17 cellular contexts compared by ENCODE assay signal in genomic region chr18:44798433-44799048, GRCh38.
DNase-seq lines count a peak whose midpoint lies in the region; ATAC-seq and TF ChIP-seq lines count a peak whose summit lies in the region.
"Had no signal": no experiment of that assay in that cellular context is flagged by ENCODE, and none has a peak within 500 bp of the region (broad histone marks: within the 10 kb centered on the region; RNA-seq: fewer than 3 reads in every experiment).

No MANE protein-coding gene starts in this region.

- TF ChIP-seq CTCF in body of pancreas (IDR thresholded peaks at IDR 0.05) (no peak), psoas muscle (IDR thresholded peaks at IDR 0.05) (no peak)

- H3K27ac ChIP-seq in body of pancreas (peak overlapping the region; percentile 79 to 87 (median 80)), psoas muscle (peak overlapping the region; percentile 64)
- H3K27ac ChIP-seq: A549 had no signal

- H3K4me3 ChIP-seq in body of pancreas (no peak overlapping the region), psoas muscle (no peak overlapping the region)
- H3K4me3 ChIP-seq: A549, esophagus muscularis mucosa had no signal

- 9 to 10% methylated on average over 3 of the region's 3 CpGs for WGBS in body of pancreas, 2 donors
- WGBS in psoas muscle, 3 donors = 48 to 58% (median 51%) methylated on average over 3 of the region's 3 CpGs

- no peaks in the 10 kb centered on the region for H3K9me3 ChIP-seq in body of pancreas
- no peaks in the 10 kb centered on the region for H3K9me3 ChIP-seq in psoas muscle
- H3K9me3 ChIP-seq: A549, esophagus muscularis mucosa had no signal

- H3K4me1 ChIP-seq in body of pancreas (peaks cover 82% of the 10 kb centered on the region), psoas muscle (peaks cover 54% of the 10 kb centered on the region)
- H3K4me1 ChIP-seq: A549 had no signal

- peaks cover 11% of the 10 kb centered on the region for H3K36me3 Mint-ChIP-seq in activated CD4-positive, alpha-beta T cell treated with anti-CD3 and anti-CD28 coated beads for 36 hours (ENCODE audit: low read depth)
- peaks cover 6% of the 10 kb centered on the region for H3K36me3 Mint-ChIP-seq in activated CD4-positive, alpha-beta T cell treated with anti-CD3 and anti-CD28 coated beads, Interleukin-2, amount 10 ng/mL, durations not matched to agents 7 days and 5 days (ENCODE audit: low read depth)
- H3K36me3 Mint-ChIP-seq in IgD-negative memory B cell = peaks cover 12% of the 10 kb centered on the region

- peaks cover 53% of the 10 kb centered on the region for H3K4me1 Mint-ChIP-seq in activated CD4-positive, alpha-beta T cell treated with anti-CD3 and anti-CD28 coated beads for 36 hours
- H3K4me1 Mint-ChIP-seq in activated CD4-positive, alpha-beta T cell treated with anti-CD3 and anti-CD28 coated beads, Interleukin-2, amount 10 ng/mL, durations not matched to agents 7 days and 5 days = peaks cover 24% of the 10 kb centered on the region
- H3K4me1 Mint-ChIP-seq in IgD-negative memory B cell = peaks cover 61 to 86% (median 77%) of the 10 kb centered on the region in 3 donors

- H3K27me3 ChIP-seq in body of pancreas = no peaks in the 10 kb centered on the region
- no peaks in the 10 kb centered on the region for H3K27me3 ChIP-seq in psoas muscle (ENCODE audit: insufficient read depth in 3 of 3, low read length in 2 of 3)
- H3K27me3 ChIP-seq: esophagus muscularis mucosa had no signal

- H3K36me3 ChIP-seq in body of pancreas (replicated peaks in 1 of 2; ENCODE audit: insufficient read depth in 1 of 2, low read depth in 2 of 2) = no peaks in the 10 kb centered on the region
- H3K36me3 ChIP-seq in psoas muscle (ENCODE audit: insufficient read depth in 1 of 2, low read depth in 1 of 2) = no peaks in the 10 kb centered on the region

- peaks cover 8% of the 10 kb centered on the region for H3K27me3 Mint-ChIP-seq in activated CD4-positive, alpha-beta T cell treated with anti-CD3 and anti-CD28 coated beads for 36 hours
- H3K27me3 Mint-ChIP-seq in activated CD4-positive, alpha-beta T cell treated with anti-CD3 and anti-CD28 coated beads, Interleukin-2, amount 10 ng/mL, durations not matched to agents 7 days and 5 days = peaks cover 6% of the 10 kb centered on the region
- H3K27me3 Mint-ChIP-seq in IgD-negative memory B cell = no peaks in the 10 kb centered on the region

- peak; percentile 39 for ATAC-seq in activated CD4-positive, alpha-beta T cell treated with anti-CD3 and anti-CD28 coated beads for 36 hours
- ATAC-seq in body of pancreas = peak; percentile 78
- ATAC-seq in psoas muscle = no peak
- ATAC-seq in HG03108 (IDR thresholded peaks at IDR 0.05; ENCODE audit: unreplicated experiment) = no peak
- ATAC-seq in HG03521 (IDR thresholded peaks at IDR 0.05; ENCODE audit: unreplicated experiment) = no peak
- ATAC-seq: A549 had no signal

- peak overlapping the region; percentile 61 for H3K27ac Mint-ChIP-seq in activated CD4-positive, alpha-beta T cell treated with anti-CD3 and anti-CD28 coated beads for 36 hours
- H3K27ac Mint-ChIP-seq in activated CD4-positive, alpha-beta T cell treated with anti-CD3 and anti-CD28 coated beads, Interleukin-2, amount 10 ng/mL, durations not matched to agents 7 days and 5 days = no peak overlapping the region
- H3K27ac Mint-ChIP-seq in IgD-negative memory B cell = peak overlapping the region; percentile 91 to 95 (median 94)

- DNase-seq in activated CD4-positive, alpha-beta T cell treated with anti-CD3 and anti-CD28 coated beads for 36 hours = peak; percentile 24
- no peak for DNase-seq in activated CD4-positive, alpha-beta T cell treated with anti-CD3 and anti-CD28 coated beads, Interleukin-2, amount 10 ng/mL, durations not matched to agents 7 days and 5 days
- DNase-seq in body of pancreas (peak; percentile 57 to 83 (median 72)), psoas muscle (no peak), GM19238 (ENCODE audit: insufficient read length, low spot score) (no peak)
- DNase-seq: activated CD4-positive, alpha-beta T cell treated with anti-CD3 and anti-CD28 coated beads, Interleukin-2, amount 50 U/mL, for 1 hour; activated effector memory CD4-positive, alpha-beta T cell treated with Interleukin-2 at 50 U/mL for 16 hours; GDM1; head of caudate nucleus; NCI-H2081; NCI-H526 treated with DMSO at 0.1 percent for 48 hours; RPMI8226 had no signal

- POLR2A ChIA-PET in activated CD4-positive, alpha-beta T cell treated with anti-CD3 and anti-CD28 coated beads for 36 hours (lab: Charles Lee) = interaction anchor here (0.6 to 1.1 kb wide), 3 partner anchors 39 to 74 kb away, joined by 3 to 9 read pairs (median 3); no protein-coding TSS in a partner anchor
- POLR2A ChIA-PET in activated CD4-positive, alpha-beta T cell treated with anti-CD3 and anti-CD28 coated beads, Interleukin-2, amount 10 ng/mL, durations not matched to agents 7 days and 5 days (lab: Charles Lee) = no interaction called here

- intact Hi-C loops in activated CD4-positive, alpha-beta T cell treated with anti-CD3 and anti-CD28 coated beads for 36 hours (cut with DNase I, micrococcal nuclease) = loop anchor here (1.0 to 5.0 kb wide), 6 partner anchors 20 to 95 kb away; no protein-coding TSS in a partner anchor
- intact Hi-C loops in body of pancreas (cut with DNase I) (loop anchor here (10.0 kb wide), 2 partner anchors 56 to 114 kb away; partner anchors contain the start of gene SETBP1), psoas muscle (cut with DNase I) (loop anchor here in 1 of 2 donors (10.0 kb wide), 1 partner anchor 556 kb away; no protein-coding TSS in a partner anchor)

- TF ChIP-seq POLR2A in body of pancreas (IDR thresholded peaks at IDR 0.05) = no peak

- H3K9me3 Mint-ChIP-seq in activated CD4-positive, alpha-beta T cell treated with anti-CD3 and anti-CD28 coated beads for 36 hours (ENCODE audit: low read depth) = peaks cover 4% of the 10 kb centered on the region
- H3K9me3 Mint-ChIP-seq in activated CD4-positive, alpha-beta T cell treated with anti-CD3 and anti-CD28 coated beads, Interleukin-2, amount 10 ng/mL, durations not matched to agents 7 days and 5 days = peaks cover 6% of the 10 kb centered on the region
- H3K9me3 Mint-ChIP-seq in IgD-negative memory B cell = peaks cover 0 to 4% (median 1%) of the 10 kb centered on the region in 3 donors

- no peak overlapping the region for H3K4me3 Mint-ChIP-seq in activated CD4-positive, alpha-beta T cell treated with anti-CD3 and anti-CD28 coated beads for 36 hours
- no peak overlapping the region for H3K4me3 Mint-ChIP-seq in activated CD4-positive, alpha-beta T cell treated with anti-CD3 and anti-CD28 coated beads, Interleukin-2, amount 10 ng/mL, durations not matched to agents 7 days and 5 days
- peak overlapping the region in 3 of 4 donors; percentile 11 to 56 (median 13) for H3K4me3 Mint-ChIP-seq in IgD-negative memory B cell

- CTCF ChIA-PET in activated CD4-positive, alpha-beta T cell treated with anti-CD3 and anti-CD28 coated beads for 36 hours (lab: Charles Lee) = interaction anchor here (1.5 kb wide), 1 partner anchor 39 kb away, joined by 4 read pairs; no protein-coding TSS in a partner anchor
- CTCF ChIA-PET in activated CD4-positive, alpha-beta T cell treated with anti-CD3 and anti-CD28 coated beads, Interleukin-2, amount 10 ng/mL, durations not matched to agents 7 days and 5 days (lab: Charles Lee) = interaction anchor here (1.0 to 1.5 kb wide), 2 partner anchors 12 to 40 kb away, joined by 3 to 4 read pairs; no protein-coding TSS in a partner anchor

Comparison
In these comparisons a context has a peak if more than half of its experiments do, and no peak if none do; other contexts are left out.
1. DNase-seq: peak in activated CD4-positive, alpha-beta T cell treated with anti-CD3 and anti-CD28 coated beads for 36 hours (single experiment) and body of pancreas (4 of 4); none in activated CD4-positive, alpha-beta T cell treated with anti-CD3 and anti-CD28 coated beads, Interleukin-2, amount 10 ng/mL, durations not matched to agents 7 days and 5 days (single experiment), psoas muscle (0 of 2) and GM19238 (single experiment).
2. ATAC-seq: peak in activated CD4-positive, alpha-beta T cell treated with anti-CD3 and anti-CD28 coated beads for 36 hours (single experiment) and body of pancreas (single experiment); none in psoas muscle (0 of 4), HG03108 (single experiment) and HG03521 (single experiment).
3. H3K4me3 Mint-ChIP-seq: peak in IgD-negative memory B cell (3 of 4); none in activated CD4-positive, alpha-beta T cell treated with anti-CD3 and anti-CD28 coated beads for 36 hours (single experiment) and activated CD4-positive, alpha-beta T cell treated with anti-CD3 and anti-CD28 coated beads, Interleukin-2, amount 10 ng/mL, durations not matched to agents 7 days and 5 days (single experiment).